ENCODE assay signal across 11 cellular contexts in genomic region chr11:56764976-56765375, GRCh38. TPM values are rescaled to one million over a fixed set of nuclear protein-coding genes. Genes with fewer than 3 reads are reported as not detected.
DNase-seq lines count a peak whose midpoint lies in the region; ATAC-seq and TF ChIP-seq lines count a peak whose summit lies in the region.
"Had no signal": no experiment of that assay in that cellular context is flagged by ENCODE, and none has a peak within 500 bp of the region (broad histone marks: within the 10 kb centered on the region; RNA-seq: fewer than 3 reads in every experiment).

No MANE protein-coding gene starts in this region.

- H3K4me3 Mint-ChIP-seq in activated CD8-positive, alpha-beta T cell treated with anti-CD3 and anti-CD28 coated beads for 36 hours: no peak overlapping the region
- H3K4me3 Mint-ChIP-seq: CD4-positive, CD25-positive, alpha-beta regulatory T cell; H9 had no signal

- H3K27me3 Mint-ChIP-seq in activated CD8-positive, alpha-beta T cell treated with anti-CD3 and anti-CD28 coated beads for 36 hours: no peaks in the 10 kb centered on the region
- H3K27me3 Mint-ChIP-seq: CD4-positive, CD25-positive, alpha-beta regulatory T cell had no signal

- no peaks in the 10 kb centered on the region for H3K36me3 Mint-ChIP-seq in activated CD8-positive, alpha-beta T cell treated with anti-CD3 and anti-CD28 coated beads for 36 hours (ENCODE audit: low read depth)
- H3K36me3 Mint-ChIP-seq: CD4-positive, CD25-positive, alpha-beta regulatory T cell had no signal

- no peaks in the 10 kb centered on the region for H3K4me1 Mint-ChIP-seq in activated CD8-positive, alpha-beta T cell treated with anti-CD3 and anti-CD28 coated beads for 36 hours (ENCODE audit: low read depth)
- H3K4me1 Mint-ChIP-seq: CD4-positive, CD25-positive, alpha-beta regulatory T cell had no signal

- intact Hi-C loops in activated CD8-positive, alpha-beta T cell treated with anti-CD3 and anti-CD28 coated beads for 36 hours (cut with micrococcal nuclease): no loop called here

- POLR2A ChIA-PET in activated CD8-positive, alpha-beta T cell treated with anti-CD3 and anti-CD28 coated beads for 36 hours (lab: Charles Lee): no interaction called here

- ATAC-seq in HG03354 (IDR thresholded peaks at IDR 0.05; ENCODE audit: poor library complexity, severe bottlenecking, unreplicated experiment): no peak
- no peak for ATAC-seq in activated CD8-positive, alpha-beta T cell treated with anti-CD3 and anti-CD28 coated beads for 36 hours
- ATAC-seq: K562 had no signal

- H3K27ac Mint-ChIP-seq in activated CD8-positive, alpha-beta T cell treated with anti-CD3 and anti-CD28 coated beads for 36 hours: no peak overlapping the region
- H3K27ac Mint-ChIP-seq: CD4-positive, CD25-positive, alpha-beta regulatory T cell; H9 had no signal

- DNase-seq in ELR (ENCODE audit: low read depth) (peak; percentile 1), HT1080 (ENCODE audit: low read depth) (peak; percentile 7), RPMI7951 (ENCODE audit: low read depth) (peak; percentile 7), NCI-H146 treated with DMSO at 0.1 percent for 48 hours (lab: John Stamatoyannopoulos, UW; ENCODE audit: unreplicated experiment) (no peak)
- DNase-seq in activated CD8-positive, alpha-beta T cell treated with anti-CD3 and anti-CD28 coated beads for 36 hours: no peak
- DNase-seq: ACHN; CD4-positive, CD25-positive, alpha-beta regulatory T cell; DMS53; H9 had no signal

- no peaks in the 10 kb centered on the region for H3K9me3 Mint-ChIP-seq in activated CD8-positive, alpha-beta T cell treated with anti-CD3 and anti-CD28 coated beads for 36 hours

- CTCF ChIA-PET in activated CD8-positive, alpha-beta T cell treated with anti-CD3 and anti-CD28 coated beads for 36 hours (lab: Charles Lee): no interaction called here

- no peak for TF ChIP-seq CTCF in activated CD8-positive, alpha-beta T cell treated with anti-CD3 and anti-CD28 coated beads for 36 hours (IDR thresholded peaks at IDR 0.05)

RNA-seq across cellular contexts. Expression of gene OR9G4, which starts 16.5 kb away (rescaled TPM):
- total RNA-seq in HT1080 (2014; rRNA removed; shearing (Covaris generic)): not detected in 2 replicates
- not detected in 2 replicates for polyA plus RNA-seq in HT1080 (2015; cell fraction: cytosol; rRNA removed)
- not detected in 2 replicates for polyA plus RNA-seq in HT1080 (2015; cell fraction: nucleus; rRNA removed)
- total RNA-seq in RPMI7951 (2014; rRNA removed; shearing (Covaris generic)): not detected in 2 replicates
- total RNA-seq in activated CD8-positive, alpha-beta T cell treated with anti-CD3 and anti-CD28 coated beads for 36 hours: not detected
- total RNA-seq: CD4-positive, CD25-positive, alpha-beta regulatory T cell; H9; K562 had no signal
- polyA plus RNA-seq: CD4-positive, CD25-positive, alpha-beta regulatory T cell; K562 had no signal

Comparison
In these comparisons a context has a peak if more than half of its experiments do, and no peak if none do; other contexts are left out.
1. DNase-seq: peak in ELR (single experiment), HT1080 (single experiment) and RPMI7951 (single experiment); none in NCI-H146 treated with DMSO at 0.1 percent for 48 hours (single experiment) and activated CD8-positive, alpha-beta T cell treated with anti-CD3 and anti-CD28 coated beads for 36 hours (single experiment).